Comparison of ENCODE assay signal across 16 cellular contexts in genomic region chr4:119046263-119046662, GRCh38.
A peak's percentile ranks its signal among the peaks of the same experiment; 100 is the strongest.
DNase-seq lines count a peak whose midpoint lies in the region; ATAC-seq and TF ChIP-seq lines count a peak whose summit lies in the region.
"Had no signal": no experiment of that assay in that cellular context is flagged by ENCODE, and none has a peak within 500 bp of the region (broad histone marks: within the 10 kb centered on the region; RNA-seq: fewer than 3 reads in every experiment).

No MANE protein-coding gene starts in this region.

- no peak for TF ChIP-seq POLR2A in gastroesophageal sphincter (IDR thresholded peaks at IDR 0.05)
- no peak for TF ChIP-seq POLR2A in upper lobe of left lung (IDR thresholded peaks at IDR 0.05)
- TF ChIP-seq POLR2A in Peyer's patch (IDR thresholded peaks at IDR 0.05) = no peak
- no peak for TF ChIP-seq POLR2A in vagina (IDR thresholded peaks at IDR 0.05)

- no peaks in the 10 kb centered on the region for H3K27me3 ChIP-seq in gastroesophageal sphincter
- H3K27me3 ChIP-seq in upper lobe of left lung = no peaks in the 10 kb centered on the region
- no peaks in the 10 kb centered on the region for H3K27me3 ChIP-seq in Peyer's patch
- H3K27me3 ChIP-seq in WERI-Rb-1 (ENCODE audit: insufficient read depth, low read depth, severe bottlenecking) = no peaks in the 10 kb centered on the region
- no peaks in the 10 kb centered on the region for H3K27me3 ChIP-seq in vagina
- H3K27me3 ChIP-seq: neural progenitor cell had no signal

- DNase-seq in SW480 (ENCODE audit: low spot score) (peak; percentile 65), myocyte (ENCODE audit: low read depth) (peak; percentile 97), upper lobe of left lung (peak; percentile 66 to 68), Peyer's patch (no peak), WERI-Rb-1 (no peak), vagina (ENCODE audit: extremely low spot score in 2 of 2) (no peak)
- DNase-seq: DMS79; RPMI8226; stimulated activated CD4-positive, alpha-beta T cell treated with anti-CD3 and anti-CD28 coated beads, Interleukin-4, amount 100 ng/mL, for 24 hours; stimulated activated CD8-positive, alpha-beta memory T cell treated with anti-CD3 and anti-CD28 coated beads, Interleukin-4, amount 100 ng/mL, for 48 hours; T-cell had no signal

- H3K4me1 ChIP-seq in gastroesophageal sphincter (peaks cover 10 to 88% (median 30%) of the 10 kb centered on the region in 3 donors), upper lobe of left lung (peaks cover 3 to 14% (median 6%) of the 10 kb centered on the region in 4 donors), Peyer's patch (peaks cover 0 to 5% (median 0%) of the 10 kb centered on the region in 4 donors), vagina (peaks cover 17% of the 10 kb centered on the region)

- H3K9me3 ChIP-seq in gastroesophageal sphincter (no peaks in the 10 kb centered on the region), upper lobe of left lung (no peaks in the 10 kb centered on the region), Peyer's patch (no peaks in the 10 kb centered on the region), WERI-Rb-1 (ENCODE audit: severe bottlenecking) (no peaks in the 10 kb centered on the region), vagina (no peaks in the 10 kb centered on the region)

- 23 to 47% methylated on average over 4 of the region's 4 CpGs for WGBS in gastroesophageal sphincter (ENCODE audit: low coverage in 1 of 2), 2 donors
- WGBS in upper lobe of left lung, 2 donors = 31 to 41% methylated on average over 4 of the region's 4 CpGs

- TF ChIP-seq CTCF in gastroesophageal sphincter (IDR thresholded peaks at IDR 0.05) = no peak
- TF ChIP-seq CTCF in upper lobe of left lung (IDR thresholded peaks at IDR 0.05) = no peak
- TF ChIP-seq CTCF in Peyer's patch (IDR thresholded peaks at IDR 0.05) = no peak
- TF ChIP-seq CTCF in WERI-Rb-1 (IDR thresholded peaks at IDR 0.05; ENCODE audit: low read depth, low read length) = no peak
- no peak for TF ChIP-seq CTCF in vagina (IDR thresholded peaks at IDR 0.05)

- peak overlapping the region; percentile 45 to 90 (median 68) for H3K27ac ChIP-seq in gastroesophageal sphincter
- H3K27ac ChIP-seq in upper lobe of left lung = peak overlapping the region in 1 of 4 donors; percentile 17
- H3K27ac ChIP-seq in Peyer's patch = peak overlapping the region in 1 of 4 donors; percentile 0
- H3K27ac ChIP-seq in WERI-Rb-1 = no peak overlapping the region
- no peak overlapping the region for H3K27ac ChIP-seq in vagina
- H3K27ac ChIP-seq: neural progenitor cell, skin epidermis had no signal

- no peaks in the 10 kb centered on the region for H3K36me3 ChIP-seq in gastroesophageal sphincter
- H3K36me3 ChIP-seq in upper lobe of left lung = no peaks in the 10 kb centered on the region
- H3K36me3 ChIP-seq in Peyer's patch = no peaks in the 10 kb centered on the region
- H3K36me3 ChIP-seq in WERI-Rb-1 = no peaks in the 10 kb centered on the region
- no peaks in the 10 kb centered on the region for H3K36me3 ChIP-seq in vagina
- H3K36me3 ChIP-seq: neural progenitor cell had no signal

- peak; percentile 79 for TF ChIP-seq EP300 in gastroesophageal sphincter (IDR thresholded peaks at IDR 0.05)
- TF ChIP-seq EP300 in upper lobe of left lung (IDR thresholded peaks at IDR 0.05) = no peak

- intact Hi-C loops in vagina (cut with DNase I) = loop anchor here (10.0 kb wide), 1 partner anchor 169 kb away; the partner anchor contains the start of gene USP53

- peak; percentile 84 for ATAC-seq in gastroesophageal sphincter
- ATAC-seq in upper lobe of left lung (ENCODE audit: low FRiP score in 2 of 2) = peak in 1 of 2 donors; percentile 4
- ATAC-seq: activated T-helper 17 cell treated with anti-CD3 and anti-CD28 coated beads, Interleukin-2, amount 50 U/mL, for 72 hours; T-cell; WTC11 had no signal

- H3K4me3 ChIP-seq in gastroesophageal sphincter (no peak overlapping the region), upper lobe of left lung (no peak overlapping the region), Peyer's patch (no peak overlapping the region), WERI-Rb-1 (ENCODE audit: low read depth, low read length) (no peak overlapping the region), vagina (no peak overlapping the region)
- H3K4me3 ChIP-seq: neural progenitor cell, skin epidermis had no signal

Comparison
In these comparisons a context has a peak if more than half of its experiments do, and no peak if none do; other contexts are left out.
1. DNase-seq: peak in SW480 (single experiment), myocyte (single experiment) and upper lobe of left lung (2 of 2); none in Peyer's patch (0 of 3), WERI-Rb-1 (single experiment) and vagina (0 of 2).
2. H3K27ac ChIP-seq: peak in gastroesophageal sphincter (4 of 4); none in WERI-Rb-1 (single experiment) and vagina (single experiment).